8 cellular contexts compared by ENCODE assay signal in genomic region chr6:138004423-138005287, GRCh38.
A peak's percentile ranks its signal among the peaks of the same experiment; 100 is the strongest.
DNase-seq lines count a peak whose midpoint lies in the region; ATAC-seq and TF ChIP-seq lines count a peak whose summit lies in the region.

No MANE protein-coding gene starts in this region.

- no peaks in the 10 kb centered on the region for H3K9me3 ChIP-seq in colonic mucosa

- no peak overlapping the region for H3K27ac ChIP-seq in colonic mucosa

- H3K36me3 ChIP-seq in H7 (replicated peaks; ENCODE audit: control insufficient read depth, insufficient read depth, low read length) (no peaks in the 10 kb centered on the region), colonic mucosa (no peaks in the 10 kb centered on the region)

- no peaks in the 10 kb centered on the region for H3K36me3 Mint-ChIP-seq in natural killer cell

- no peaks in the 10 kb centered on the region for H3K4me1 ChIP-seq in colonic mucosa

- TF ChIP-seq CTCF in colonic mucosa (IDR thresholded peaks at IDR 0.05): peak; percentile 24
- peak; percentile 56 for TF ChIP-seq CTCF in natural killer cell (IDR thresholded peaks at IDR 0.05)

- no peak overlapping the region for H3K4me3 Mint-ChIP-seq in natural killer cell

- H3K27me3 ChIP-seq in H7 (ENCODE audit: control insufficient read depth, insufficient read depth, low read length) (no peaks in the 10 kb centered on the region), colonic mucosa (no peaks in the 10 kb centered on the region)

- intact Hi-C loops in colonic mucosa (cut with DNase I): loop anchor here (5.0 kb wide), 1 partner anchor 297 kb away; no protein-coding TSS in a partner anchor
- intact Hi-C loops in natural killer cell (cut with micrococcal nuclease): no loop called here

- no peak overlapping the region for H3K4me3 ChIP-seq in H7 (ENCODE audit: insufficient read depth, low read depth, low read length)
- no peak overlapping the region for H3K4me3 ChIP-seq in colonic mucosa

- H3K4me1 Mint-ChIP-seq in natural killer cell: peaks cover 0 to 5% of the 10 kb centered on the region in 2 donors

- H3K9ac ChIP-seq in colonic mucosa (ENCODE audit: low read depth in 2 of 2, low read length in 2 of 2): no peak overlapping the region

- no peaks in the 10 kb centered on the region for H3K9me3 Mint-ChIP-seq in natural killer cell

- H3K27me3 Mint-ChIP-seq in natural killer cell (ENCODE audit: low read depth in 2 of 2): peaks cover 7 to 12% of the 10 kb centered on the region in 2 donors

- DNase-seq in DMS153 (lab: John Stamatoyannopoulos, UW): peak; percentile 42
- DNase-seq in H7: peak; percentile 30
- DNase-seq in NCI-H774 (lab: John Stamatoyannopoulos, UW): peak; percentile 11
- peak; percentile 46 for DNase-seq in colonic mucosa
- no peak for DNase-seq in natural killer cell
- DNase-seq in activated T-cell treated with anti-CD3 and anti-CD28 coated beads, Interleukin-2, amount 50 U/mL, for 1 hour: no peak

- no peak overlapping the region for H3K27ac Mint-ChIP-seq in natural killer cell

- ATAC-seq in natural killer cell: peak; percentile 62 to 78 (median 62)
- ATAC-seq in GM21390 (IDR thresholded peaks at IDR 0.05; ENCODE audit: unreplicated experiment): no peak
- ATAC-seq in HG03520 (IDR thresholded peaks at IDR 0.05; ENCODE audit: unreplicated experiment): no peak

Comparison
In these comparisons a context has a peak if more than half of its experiments do, and no peak if none do; other contexts are left out.
1. DNase-seq: peak in DMS153 (single experiment), H7 (single experiment), NCI-H774 (single experiment) and colonic mucosa (single experiment); none in natural killer cell (single experiment) and activated T-cell treated with anti-CD3 and anti-CD28 coated beads, Interleukin-2, amount 50 U/mL, for 1 hour (single experiment).
2. ATAC-seq: peak in natural killer cell (3 of 3); none in GM21390 (single experiment) and HG03520 (single experiment).